5 cellular contexts compared by ENCODE assay signal in genomic region chr1:120242582-120242981, GRCh38.
DNase-seq lines count a peak whose midpoint lies in the region; ATAC-seq, FAIRE-seq and TF ChIP-seq lines count a peak whose summit lies in the region.
"Not testable (repeated sequence)": the region's sequence is repeated elsewhere in the genome, so short reads cannot be mapped to it uniquely, and the experiment has no call there.

No MANE protein-coding gene starts in this region.

- not testable (repeated sequence) for TF ChIP-seq EP300 in K562 (IDR thresholded peaks at IDR 0.05; ENCODE audit: low read length)

- not testable (repeated sequence) for H3K4me1 ChIP-seq in K562 (replicated peaks in 1 of 2; ENCODE audit: control insufficient read depth in 2 of 2, insufficient read depth in 2 of 2, low read length in 2 of 2); left lung; upper lobe of right lung

- not testable (repeated sequence) for H3K4me2 ChIP-seq in K562 (ENCODE audit: insufficient read depth, low read length)

- not testable (repeated sequence) for H3K79me2 ChIP-seq in K562 (ENCODE audit: control insufficient read depth, insufficient read depth, low read length)

- not testable (repeated sequence) for H3K36me3 Mint-ChIP-seq in naive B cell

- BruUV-seq in K562 (replicated peaks; lab: Mats Ljungman, UMichigan) = not testable (repeated sequence)

- not testable (repeated sequence) for H3K36me3 ChIP-seq in K562 (ENCODE audit: control insufficient read depth, insufficient read depth, low read length); left lung; upper lobe of right lung

- in situ Hi-C loops in K562 (cut with MboI) = not testable (repeated sequence)

- H2AFZ ChIP-seq in K562 (ENCODE audit: low read depth, low read length) = not testable (repeated sequence)

- not testable (repeated sequence) for TF ChIP-seq POLR2A in K562 (conservative IDR thresholded peaks at IDR 0.05)

- not testable (repeated sequence) for H3K9me3 Mint-ChIP-seq in naive B cell

- H3K4me3 ChIP-seq in K562, left lung, upper lobe of right lung: not testable (repeated sequence)

- H3K27me3 ChIP-seq in K562 (ENCODE audit: control insufficient read depth in 2 of 2, insufficient read depth in 2 of 2, low read length in 2 of 2); left lung; upper lobe of right lung: not testable (repeated sequence)

- H3K4me3 Mint-ChIP-seq in naive B cell = not testable (repeated sequence)

- not testable (repeated sequence) for FAIRE-seq in K562 (lab: Jason Lieb, UNC)

- intact Hi-C loops in K562 (cut with micrococcal nuclease); left lung (cut with DNase I); sciatic nerve (cut with DNase I); upper lobe of right lung (cut with DNase I): not testable (repeated sequence)

- not testable (repeated sequence) for TF ChIP-seq RAD21 in K562 (CRISPR knock-in tag; conservative IDR thresholded peaks at IDR 0.05 in 1 of 2, IDR thresholded peaks at IDR 0.05 in 1 of 2)

- WGBS in K562 (ENCODE audit: insufficient coverage, low coverage, missing lambda C conversion rate) = no CpG with 5 or more reads among the region's 8 CpGs

- H3K27me3 Mint-ChIP-seq in naive B cell = not testable (repeated sequence)

- not testable (repeated sequence) for H4K20me1 ChIP-seq in K562 (replicated peaks; ENCODE audit: control insufficient read depth, insufficient read depth, low read length)

- H3K27ac ChIP-seq in K562 (ENCODE audit: extremely low read depth, low read depth, low read length); left lung; upper lobe of right lung: not testable (repeated sequence)

- H3K9me1 ChIP-seq in K562 (ENCODE audit: control insufficient read depth, insufficient read depth, low read length) = not testable (repeated sequence)

- not testable (repeated sequence) for H3K4me1 Mint-ChIP-seq in naive B cell

- not testable (repeated sequence) for H3K9ac ChIP-seq in K562 (ENCODE audit: insufficient read depth in 1 of 2, low read depth in 2 of 2, low read length in 2 of 2)

- POLR2A ChIA-PET in K562 (lab: Yijun Ruan, JAX) = not testable (repeated sequence)

- not testable (repeated sequence) for H3K27ac Mint-ChIP-seq in naive B cell

- ATAC-seq in K562 (peak; percentile 81), left lung (peak; percentile 44), naive B cell (ENCODE audit: low read depth in 2 of 2) (peak; percentile 56 to 66), sciatic nerve (peak; percentile 39), upper lobe of right lung (peak; percentile 64)

- not testable (repeated sequence) for TF ChIP-seq CTCF in K562 (IDR thresholded peaks at IDR 0.05 in 2 of 3, conservative IDR thresholded peaks at IDR 0.05 in 1 of 3; ENCODE audit: insufficient read depth in 2 of 3, low read depth in 1 of 3, low read length in 3 of 3); left lung (IDR thresholded peaks at IDR 0.05); upper lobe of right lung (IDR thresholded peaks at IDR 0.05)

- CTCF ChIA-PET in K562 (lab: Yijun Ruan, JAX; ENCODE audit: low intra/inter-chr PET ratio) = not testable (repeated sequence)

- not testable (repeated sequence) for DNase-seq in K562 (ENCODE audit: extremely low read depth in 1 of 4, low spot score in 3 of 4); left lung; naive B cell; sciatic nerve (ENCODE audit: low spot score); upper lobe of right lung

- not testable (repeated sequence) for H3K9me3 ChIP-seq in K562 (replicated peaks; ENCODE audit: control insufficient read depth, insufficient read depth, low read depth, low read length); left lung; upper lobe of right lung
